ENCODE assay signal across 1 cellular context in genomic region chr18:59381949-59382348, GRCh38.
A peak's percentile ranks its signal among the peaks of the same experiment; 100 is the strongest.
TF ChIP-seq lines count a peak whose summit lies in the region.

No MANE protein-coding gene starts in this region.

TF ChIP-seq in K562, 482 proteins besides CTCF, POLR2A, EP300 and RAD21 (continued from another document and continues in another):
- peak; percentile 74 for TF ChIP-seq MGA (IDR thresholded peaks at IDR 0.05)
- no peak for TF ChIP-seq MCM5 (IDR thresholded peaks at IDR 0.05; ENCODE audit: low read depth)
- no peak for TF ChIP-seq TEAD4 (IDR thresholded peaks at IDR 0.05; ENCODE audit: low read length)
- TF ChIP-seq TEAD4 (CRISPR knock-in tag; IDR thresholded peaks at IDR 0.05; ENCODE audit: borderline replicate concordance) = no peak
- no peak for TF ChIP-seq BRD4 (IDR thresholded peaks at IDR 0.05)
- no peak for TF ChIP-seq RBM25 (IDR thresholded peaks at IDR 0.05; ENCODE audit: low read depth, low read length, severe bottlenecking)
- no peak for TF ChIP-seq HBP1 (CRISPR knock-in tag; IDR thresholded peaks at IDR 0.05)
- no peak for TF ChIP-seq NFE2 (IDR thresholded peaks at IDR 0.05; ENCODE audit: low read depth)
- TF ChIP-seq IRF9 (tag; IDR thresholded peaks at IDR 0.05) = no peak
- no peak for TF ChIP-seq RAD51 (IDR thresholded peaks at IDR 0.05; ENCODE audit: borderline replicate concordance, low read depth)
- no peak for TF ChIP-seq ZNF431 (CRISPR knock-in tag; IDR thresholded peaks at IDR 0.05)
- TF ChIP-seq SIN3A (IDR thresholded peaks at IDR 0.05; ENCODE audit: borderline replicate concordance in 2 of 2, control insufficient read depth in 1 of 2, low read depth in 2 of 2, low read length in 2 of 2) = no peak
- no peak for TF ChIP-seq EHMT2 (IDR thresholded peaks at IDR 0.05)
- no peak for TF ChIP-seq IRF2 (CRISPR knock-in tag; IDR thresholded peaks at IDR 0.05)
- TF ChIP-seq TSC22D4 (tag; IDR thresholded peaks at IDR 0.05) = no peak
- no peak for TF ChIP-seq ZNF766 (CRISPR knock-in tag; conservative IDR thresholded peaks at IDR 0.05)
- peak; percentile 18; the same call in 1 of the 2 replicates for TF ChIP-seq MECOM (CRISPR knock-in tag; IDR thresholded peaks at IDR 0.05)
- no peak for TF ChIP-seq NFRKB (IDR thresholded peaks at IDR 0.05; ENCODE audit: low read depth)
- no peak for TF ChIP-seq CCNT2 (IDR thresholded peaks at IDR 0.05; ENCODE audit: borderline replicate concordance, extremely low read depth, insufficient read length, low read depth, low read length)
- TF ChIP-seq SMAD1 (IDR thresholded peaks at IDR 0.05; ENCODE audit: low read depth, low read length, partially characterized antibody) = no peak
- TF ChIP-seq ZNF589 (CRISPR knock-in tag; IDR thresholded peaks at IDR 0.05; ENCODE audit: low read depth) = peak; percentile 36; the same call in 1 of the 2 replicates
- TF ChIP-seq FOXP4 (CRISPR knock-in tag; IDR thresholded peaks at IDR 0.05; ENCODE audit: borderline replicate concordance) = no peak
- TF ChIP-seq ZNF318 (IDR thresholded peaks at IDR 0.05; ENCODE audit: borderline replicate concordance in 1 of 2, low read depth in 1 of 2) = no peak
- peak; percentile 80 for TF ChIP-seq CEBPG (CRISPR knock-in tag; IDR thresholded peaks at IDR 0.05)
- peak in 1 of 2 experiments; percentile 81; a peak in 2 of 4 replicates for TF ChIP-seq CEBPG (tag; conservative IDR thresholded peaks at IDR 0.05 in 1 of 2, IDR thresholded peaks at IDR 0.05 in 1 of 2)
- no peak for TF ChIP-seq ZNF347 (CRISPR knock-in tag; IDR thresholded peaks at IDR 0.05; ENCODE audit: low read depth)
- 0 out of 2 replicates have a peak, but pooled peaks have one; percentile 59 for TF ChIP-seq ZNF584 (CRISPR knock-in tag; IDR thresholded peaks at IDR 0.05; ENCODE audit: low read depth)
- peak; percentile 52 to 67; a peak in 2 of 4 replicates for TF ChIP-seq TRIM24 (IDR thresholded peaks at IDR 0.05)
- TF ChIP-seq ZNF707 (CRISPR knock-in tag; conservative IDR thresholded peaks at IDR 0.05) = no peak
- peak; percentile 44; the same call in 1 of the 2 replicates for TF ChIP-seq ATF3 (IDR thresholded peaks at IDR 0.05)
- TF ChIP-seq ATF3 (CRISPR knock-in tag; conservative IDR thresholded peaks at IDR 0.05) = no peak
- no peak for TF ChIP-seq CBX8 (IDR thresholded peaks at IDR 0.05; ENCODE audit: borderline replicate concordance, extremely low read depth, low read depth, low read length, poor library complexity, severe bottlenecking)
- TF ChIP-seq ILK (tag; IDR thresholded peaks at IDR 0.05; ENCODE audit: borderline replicate concordance, low read depth) = no peak
